ENCODE assay signal across 20 cellular contexts in the genomic region with DNA sequence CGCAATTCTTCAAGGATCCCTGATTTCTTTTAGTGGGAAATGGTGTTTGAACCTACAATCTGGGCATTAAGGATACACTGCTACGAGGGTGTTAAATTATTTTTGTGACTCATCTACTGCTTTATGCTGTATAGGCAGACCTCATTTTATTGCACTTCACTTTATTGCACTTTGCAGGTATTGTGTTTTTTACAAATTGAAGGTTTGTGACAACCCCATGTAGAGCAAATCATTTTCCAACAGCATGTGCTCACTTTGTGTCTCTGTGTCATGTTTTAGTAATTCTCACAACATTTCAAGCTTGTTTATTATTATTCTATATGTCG. TPM values are rescaled to one million over a fixed set of nuclear protein-coding genes. Genes with fewer than 3 reads are reported as not detected.
DNase-seq lines count a peak whose midpoint lies in the region; ATAC-seq and TF ChIP-seq lines count a peak whose summit lies in the region.
"Had no signal": no experiment of that assay in that cellular context is flagged by ENCODE, and none has a peak within 500 bp of the region (broad histone marks: within the 10 kb centered on the region; RNA-seq: fewer than 3 reads in every experiment).

No MANE protein-coding gene starts in this region.

- H3K18ac ChIP-seq in trophoblast cell (ENCODE audit: low read length), result no peak overlapping the region

- DNase-seq in activated CD4-positive, alpha-beta T cell treated with anti-CD3 and anti-CD28 coated beads, Interleukin-2, amount 10 ng/mL, durations not matched to agents 7 days and 5 days, result no peak
- no peak for DNase-seq in activated CD4-positive, alpha-beta T cell treated with anti-CD3 and anti-CD28 coated beads, Interleukin-2, amount 50 U/mL, for 1 hour
- DNase-seq in CD4-positive, alpha-beta T cell, result no peak
- DNase-seq in T-helper 17 cell (no peak), hepatocyte (ENCODE audit: low spot score) (no peak), GOT3 (lab: John Stamatoyannopoulos, UW) (no peak), SJCRH30 (no peak), trophoblast cell (no peak)
- DNase-seq: DMS 273 treated with DMSO at 0.1 percent for 48 hours, GDM1, GM23248, NCI-H1417 treated with DMSO at 0.1 percent for 48 hours, NCI-H1930, NCI-H2171, NCI-H748 treated with DMSO at 0.1 percent for 48 hours, RPMI8226 had no signal

- H4K91ac ChIP-seq in trophoblast cell (ENCODE audit: low read depth, low read length), result no peak overlapping the region

- H3K9me3 ChIP-seq in CD4-positive, alpha-beta T cell (ENCODE audit: control insufficient read depth, low read length), result no peaks in the 10 kb centered on the region
- no peaks in the 10 kb centered on the region for H3K9me3 ChIP-seq in T-helper 17 cell (ENCODE audit: control insufficient read depth, low read length, poor library complexity, severe bottlenecking)
- H3K9me3 ChIP-seq in hepatocyte (ENCODE audit: low read depth), result no peaks in the 10 kb centered on the region
- H3K9me3 ChIP-seq in SJCRH30 (replicated peaks), result no peaks in the 10 kb centered on the region
- H3K9me3 ChIP-seq in trophoblast cell (ENCODE audit: insufficient read depth, low read depth, low read length), result no peaks in the 10 kb centered on the region

- no peak overlapping the region for H3K23ac ChIP-seq in trophoblast cell (ENCODE audit: low read length)

- no peak overlapping the region for H4K12ac ChIP-seq in trophoblast cell (ENCODE audit: low read depth, low read length)

- peak overlapping the region; percentile 83 for H3K27ac Mint-ChIP-seq in activated CD4-positive, alpha-beta T cell treated with anti-CD3 and anti-CD28 coated beads, Interleukin-2, amount 10 ng/mL, durations not matched to agents 7 days and 5 days
- H3K27ac Mint-ChIP-seq in CD4-positive, alpha-beta T cell, result peak overlapping the region; percentile 76
- H3K27ac Mint-ChIP-seq in T-helper 17 cell, result peak overlapping the region; percentile 82

- H3K79me1 ChIP-seq in trophoblast cell (ENCODE audit: low read length), result no peaks in the 10 kb centered on the region

- H3K4me3 Mint-ChIP-seq in activated CD4-positive, alpha-beta T cell treated with anti-CD3 and anti-CD28 coated beads, Interleukin-2, amount 10 ng/mL, durations not matched to agents 7 days and 5 days, result no peak overlapping the region
- no peak overlapping the region for H3K4me3 Mint-ChIP-seq in CD4-positive, alpha-beta T cell
- no peak overlapping the region for H3K4me3 Mint-ChIP-seq in T-helper 17 cell

- no peak overlapping the region for H2BK5ac ChIP-seq in trophoblast cell (ENCODE audit: low read depth, low read length, poor library complexity)

- H3K36me3 Mint-ChIP-seq in activated CD4-positive, alpha-beta T cell treated with anti-CD3 and anti-CD28 coated beads, Interleukin-2, amount 10 ng/mL, durations not matched to agents 7 days and 5 days (ENCODE audit: low read depth), result peaks cover 6% of the 10 kb centered on the region
- no peaks in the 10 kb centered on the region for H3K36me3 Mint-ChIP-seq in CD4-positive, alpha-beta T cell (ENCODE audit: low read depth)
- no peaks in the 10 kb centered on the region for H3K36me3 Mint-ChIP-seq in T-helper 17 cell (ENCODE audit: low read depth)

- no peak overlapping the region for H3K4me2 ChIP-seq in hepatocyte
- H3K4me2 ChIP-seq in trophoblast cell (ENCODE audit: low read length), result no peak overlapping the region
- H3K4me2 ChIP-seq: BLaER1 had no signal

- no peak overlapping the region for H3K14ac ChIP-seq in trophoblast cell (ENCODE audit: low read length)

- POLR2A ChIA-PET in activated CD4-positive, alpha-beta T cell treated with anti-CD3 and anti-CD28 coated beads, Interleukin-2, amount 10 ng/mL, durations not matched to agents 7 days and 5 days (lab: Charles Lee), result interaction anchor here (0.6 kb wide), 1 partner anchor 36 kb away, joined by 3 read pairs; no protein-coding TSS in a partner anchor
- POLR2A ChIA-PET in CD4-positive, alpha-beta T cell (lab: Charles Lee), result interaction anchor here (1.0 to 1.6 kb wide), 4 partner anchors 20 to 76 kb away, joined by 3 to 9 read pairs (median 3); a partner anchor contains a TSS

- no peaks in the 10 kb centered on the region for H4K20me1 ChIP-seq in hepatocyte (ENCODE audit: insufficient read depth, poor library complexity, severe bottlenecking)
- H4K20me1 ChIP-seq: BLaER1 had no signal

- H3K27me3 ChIP-seq in CD4-positive, alpha-beta T cell (ENCODE audit: control insufficient read depth, insufficient read depth, low read length), result no peaks in the 10 kb centered on the region
- H3K27me3 ChIP-seq in hepatocyte, result no peaks in the 10 kb centered on the region
- H3K27me3 ChIP-seq in SJCRH30, result no peaks in the 10 kb centered on the region
- no peaks in the 10 kb centered on the region for H3K27me3 ChIP-seq in trophoblast cell (ENCODE audit: insufficient read depth, low read length)
- H3K27me3 ChIP-seq: BLaER1 had no signal

- no peak overlapping the region for H3K9ac ChIP-seq in trophoblast cell (ENCODE audit: low read length)
- H3K9ac ChIP-seq: BLaER1, GM23248 had no signal

- no peaks in the 10 kb centered on the region for H3K36me3 ChIP-seq in hepatocyte (replicated peaks; ENCODE audit: insufficient read depth, low read depth)
- H3K36me3 ChIP-seq in SJCRH30, result no peaks in the 10 kb centered on the region
- no peaks in the 10 kb centered on the region for H3K36me3 ChIP-seq in trophoblast cell (ENCODE audit: control insufficient read depth in 1 of 2, insufficient read depth in 2 of 2, low read length in 2 of 2)
- H3K36me3 ChIP-seq: BLaER1 had no signal

- H3K79me2 ChIP-seq in hepatocyte (no peaks in the 10 kb centered on the region), trophoblast cell (ENCODE audit: control insufficient read depth, insufficient read depth, low read length, poor library complexity) (no peaks in the 10 kb centered on the region)

- H3K4me3 ChIP-seq in hepatocyte, result no peak overlapping the region
- no peak overlapping the region for H3K4me3 ChIP-seq in SJCRH30
- no peak overlapping the region for H3K4me3 ChIP-seq in trophoblast cell (ENCODE audit: low read depth, low read length)
- H3K4me3 ChIP-seq: BLaER1, GM12878, GM23248 had no signal

- no peak overlapping the region for H2BK120ac ChIP-seq in trophoblast cell (ENCODE audit: insufficient read depth, low read length, poor library complexity)

- CTCF ChIA-PET in activated CD4-positive, alpha-beta T cell treated with anti-CD3 and anti-CD28 coated beads, Interleukin-2, amount 10 ng/mL, durations not matched to agents 7 days and 5 days (lab: Charles Lee), result interaction anchor here (1.5 to 2.1 kb wide), 3 partner anchors 15 to 85 kb away, joined by 6 to 8 read pairs (median 7); no protein-coding TSS in a partner anchor
- CTCF ChIA-PET in CD4-positive, alpha-beta T cell (lab: Charles Lee), result interaction anchor here (1.1 kb wide), 1 partner anchor 23 kb away, joined by 3 read pairs; no protein-coding TSS in a partner anchor

- WGBS in hepatocyte (ENCODE audit: low lambda C conversion rate, missing lambda C conversion rate), result 77% methylated on average over 3 of the region's 3 CpGs
- no CpG with 5 or more reads among the region's 3 CpGs for WGBS in trophoblast cell (ENCODE audit: extremely low coverage, insufficient coverage, insufficient read length)

- intact Hi-C loops in CD4-positive, alpha-beta T cell (cut with DNase I, micrococcal nuclease), result no loop called here

- H3K4me1 Mint-ChIP-seq in activated CD4-positive, alpha-beta T cell treated with anti-CD3 and anti-CD28 coated beads, Interleukin-2, amount 10 ng/mL, durations not matched to agents 7 days and 5 days, result peaks cover 41% of the 10 kb centered on the region
- H3K4me1 Mint-ChIP-seq in CD4-positive, alpha-beta T cell (ENCODE audit: low read depth), result peaks cover 33% of the 10 kb centered on the region
- peaks cover 27% of the 10 kb centered on the region for H3K4me1 Mint-ChIP-seq in T-helper 17 cell

- H4K8ac ChIP-seq in trophoblast cell (ENCODE audit: low read depth, low read length), result no peak overlapping the region

- H3K27ac ChIP-seq in CD4-positive, alpha-beta T cell (ENCODE audit: low read depth, low read length), result no peak overlapping the region
- H3K27ac ChIP-seq in hepatocyte (peak overlapping the region; percentile 26), SJCRH30 (no peak overlapping the region), trophoblast cell (ENCODE audit: low read depth, low read length) (no peak overlapping the region)
- H3K27ac ChIP-seq: BLaER1, GM23248 had no signal

- no peak overlapping the region for H3K4ac ChIP-seq in trophoblast cell (ENCODE audit: low read depth, low read length)

- peaks cover 12% of the 10 kb centered on the region for H3K4me1 ChIP-seq in hepatocyte (ENCODE audit: insufficient read depth)
- H3K4me1 ChIP-seq in SJCRH30, result no peaks in the 10 kb centered on the region
- no peaks in the 10 kb centered on the region for H3K4me1 ChIP-seq in trophoblast cell (ENCODE audit: control insufficient read depth in 1 of 2, insufficient read depth in 2 of 2, low read length in 2 of 2)
- H3K4me1 ChIP-seq: BLaER1 had no signal

- no peak overlapping the region for H2AK5ac ChIP-seq in trophoblast cell (ENCODE audit: low read length)

- H2AFZ ChIP-seq in hepatocyte, result no peak overlapping the region
- H2AFZ ChIP-seq in trophoblast cell (ENCODE audit: insufficient read depth, low read length, poor library complexity), result no peak overlapping the region
- H2AFZ ChIP-seq: GM23248 had no signal

- TF ChIP-seq CTCF in CD4-positive, alpha-beta T cell (IDR thresholded peaks at IDR 0.05), result no peak
- TF ChIP-seq CTCF in hepatocyte (IDR thresholded peaks at IDR 0.05; ENCODE audit: poor library complexity), result no peak

- H2BK12ac ChIP-seq in trophoblast cell (ENCODE audit: low read length), result no peak overlapping the region

- no peaks in the 10 kb centered on the region for H3K9me2 ChIP-seq in hepatocyte (replicated peaks; ENCODE audit: insufficient read depth)

- H3K9me3 Mint-ChIP-seq in activated CD4-positive, alpha-beta T cell treated with anti-CD3 and anti-CD28 coated beads, Interleukin-2, amount 10 ng/mL, durations not matched to agents 7 days and 5 days, result no peaks in the 10 kb centered on the region
- H3K9me3 Mint-ChIP-seq in CD4-positive, alpha-beta T cell, result no peaks in the 10 kb centered on the region

- ATAC-seq in CD4-positive, alpha-beta T cell (ENCODE audit: poor library complexity), result no peak
- ATAC-seq in T-helper 17 cell, result no peak
- ATAC-seq: GM12878, HCT116 had no signal

- H3K27me3 Mint-ChIP-seq in activated CD4-positive, alpha-beta T cell treated with anti-CD3 and anti-CD28 coated beads, Interleukin-2, amount 10 ng/mL, durations not matched to agents 7 days and 5 days, result no peaks in the 10 kb centered on the region
- H3K27me3 Mint-ChIP-seq in CD4-positive, alpha-beta T cell, result no peaks in the 10 kb centered on the region
- no peaks in the 10 kb centered on the region for H3K27me3 Mint-ChIP-seq in T-helper 17 cell

RNA-seq across cellular contexts. Expression of a gene that starts 19.2 kb away (rescaled TPM):
- 1 to 10 TPM; 5.5 to 6.0 TPM for total RNA-seq in activated CD4-positive, alpha-beta T cell treated with anti-CD3 and anti-CD28 coated beads, Interleukin-2, amount 10 ng/mL, durations not matched to agents 7 days and 5 days
- total RNA-seq in CD4-positive, alpha-beta T cell, result 1 to 10 TPM in 1 of 2 experiments, under 1 TPM in 1; 0.95 to 1.8 TPM
- total RNA-seq in T-helper 17 cell (under 1 TPM; 0.50 to 0.99 TPM), hepatocyte (47.2 and 52.3 TPM in 2 replicates)
- 38.4 and 48.0 TPM in 2 replicates for polyA plus RNA-seq in hepatocyte
- total RNA-seq in SJCRH30 (2014; rRNA removed; shearing (Covaris generic)), result not detected in 2 replicates
- 0.57 and 0.59 TPM in 2 replicates for polyA plus RNA-seq in trophoblast cell (2013)
- total RNA-seq: GM23248 had no signal
- polyA plus RNA-seq: GM23248 had no signal

RNA-seq across cellular contexts. Expression of a gene that starts 21.3 kb away (rescaled TPM):
- total RNA-seq in activated CD4-positive, alpha-beta T cell treated with anti-CD3 and anti-CD28 coated beads, Interleukin-2, amount 10 ng/mL, durations not matched to agents 7 days and 5 days, result 100 to 1,000 TPM; 680 to 841 TPM
- 100 to 1,000 TPM; 483 to 515 TPM for total RNA-seq in CD4-positive, alpha-beta T cell
- total RNA-seq in T-helper 17 cell, result 100 to 1,000 TPM; 511 to 544 TPM
- not detected in 2 replicates for total RNA-seq in hepatocyte
- polyA plus RNA-seq in hepatocyte, result not detected in 2 replicates
- not detected in 2 replicates for total RNA-seq in SJCRH30 (2014; rRNA removed; shearing (Covaris generic))
- polyA plus RNA-seq in trophoblast cell (2013), result not detected in 2 replicates
- total RNA-seq: GM23248, NCI-H460 had no signal
- polyA plus RNA-seq: GM23248 had no signal

RNA-seq across cellular contexts. Expression of a gene that starts 31.1 kb away (rescaled TPM):
- 10 to 100 TPM; 21.2 to 22.0 TPM for total RNA-seq in activated CD4-positive, alpha-beta T cell treated with anti-CD3 and anti-CD28 coated beads, Interleukin-2, amount 10 ng/mL, durations not matched to agents 7 days and 5 days
- 10 to 100 TPM; 29.0 to 30.2 TPM for total RNA-seq in CD4-positive, alpha-beta T cell
- total RNA-seq in T-helper 17 cell (10 to 100 TPM; 24.5 to 26.4 TPM), hepatocyte (20.6 and 21.1 TPM in 2 replicates)
- 10.2 and 10.8 TPM in 2 replicates for polyA plus RNA-seq in hepatocyte
- total RNA-seq in SJCRH30 (2014; rRNA removed; shearing (Covaris generic)), result 0.10 and 0.12 TPM in 2 replicates
- polyA plus RNA-seq in trophoblast cell (2013), result 1.5 and 1.8 TPM in 2 replicates

RNA-seq across cellular contexts. Expression of a gene that starts 58.5 kb away (rescaled TPM):
- 100 to 1,000 TPM; 117 to 122 TPM for total RNA-seq in activated CD4-positive, alpha-beta T cell treated with anti-CD3 and anti-CD28 coated beads, Interleukin-2, amount 10 ng/mL, durations not matched to agents 7 days and 5 days
- total RNA-seq in CD4-positive, alpha-beta T cell, result 10 to 100 TPM; 26.7 to 30.3 TPM
- total RNA-seq in T-helper 17 cell (10 to 100 TPM; 79.9 to 84.0 TPM), hepatocyte (3.5 and 5.3 TPM in 2 replicates)
- polyA plus RNA-seq in hepatocyte, result 5.0 and 5.9 TPM in 2 replicates
- total RNA-seq in SJCRH30 (2014; rRNA removed; shearing (Covaris generic)), result not detected in 2 replicates
- polyA plus RNA-seq in trophoblast cell (2013), result 0.11 and 0.19 TPM in 2 replicates
- total RNA-seq: GM23248, NCI-H460 had no signal
- polyA plus RNA-seq: GM23248 had no signal

RNA-seq across cellular contexts. Expression of a gene that starts 59.2 kb away (rescaled TPM):
- total RNA-seq in activated CD4-positive, alpha-beta T cell treated with anti-CD3 and anti-CD28 coated beads, Interleukin-2, amount 10 ng/mL, durations not matched to agents 7 days and 5 days, result 100 to 1,000 TPM; 489 to 557 TPM
- 100 to 1,000 TPM; 265 to 274 TPM for total RNA-seq in CD4-positive, alpha-beta T cell
- total RNA-seq in T-helper 17 cell (100 to 1,000 TPM; 313 to 354 TPM), hepatocyte (0.92 and 2.3 TPM in 2 replicates)
- 1.8 and 3.6 TPM in 2 replicates for polyA plus RNA-seq in hepatocyte
- not detected in 2 replicates for total RNA-seq in SJCRH30 (2014; rRNA removed; shearing (Covaris generic))
- polyA plus RNA-seq in trophoblast cell (2013), result not detected in 2 replicates
- total RNA-seq: GM23248, NCI-H460 had no signal
- polyA plus RNA-seq: GM23248 had no signal

Comparison
In these comparisons a context has a peak if more than half of its experiments do, and no peak if none do; other contexts are left out.
1. RNA of a gene that starts 21.3 kb away (total RNA-seq): 680 to 841 TPM in activated CD4-positive, alpha-beta T cell treated with anti-CD3 and anti-CD28 coated beads, Interleukin-2, amount 10 ng/mL, durations not matched to agents 7 days and 5 days, 511 to 544 TPM in T-helper 17 cell and 483 to 515 TPM in CD4-positive, alpha-beta T cell; not detected in hepatocyte and not detected in SJCRH30; every median in the first group is over 100 times any median in the second.
2. RNA of a gene that starts 31.1 kb away (total RNA-seq): 29.0 to 30.2 TPM in CD4-positive, alpha-beta T cell, 24.5 to 26.4 TPM in T-helper 17 cell, 21.2 to 22.0 TPM in activated CD4-positive, alpha-beta T cell treated with anti-CD3 and anti-CD28 coated beads, Interleukin-2, amount 10 ng/mL, durations not matched to agents 7 days and 5 days and 20.6 to 21.1 TPM in hepatocyte; 0.10 to 0.12 TPM in SJCRH30; every median in the first group is over 10 times any median in the second.
3. Peak in every context shown above with its lines, with median percentiles within 50 percentile points of each other: H3K27ac Mint-ChIP-seq.